ENCODE assay signal across 8 cellular contexts in genomic region chr10:100009283-100009792, GRCh38. TPM values are rescaled to one million over a fixed set of nuclear protein-coding genes. Genes with fewer than 3 reads are reported as not detected.
DNase-seq lines count a peak whose midpoint lies in the region; ATAC-seq, FAIRE-seq and TF ChIP-seq lines count a peak whose summit lies in the region.

No MANE protein-coding gene starts in this region.

- H3F3A ChIP-seq in OCI-LY1 (ENCODE audit: insufficient read depth, low read length), result no peaks in the 10 kb centered on the region

- POLR2A ChIA-PET in CD4-positive, alpha-beta memory T cell (lab: Charles Lee; ENCODE audit: partially characterized antibody), result interaction anchor here (1.5 to 2.0 kb wide), 2 partner anchors 163 to 277 kb away, joined by 5 to 9 read pairs; partner anchors contain the start of genes COX15 and CUTC
- POLR2A ChIA-PET in HepG2 (lab: Yijun Ruan, JAX), result interaction anchor here (1.0 to 2.1 kb wide), 6 partner anchors 12 to 82 kb away, joined by 3 to 10 read pairs (median 5); no protein-coding TSS in a partner anchor

- no peaks in the 10 kb centered on the region for H3K27me3 ChIP-seq in CD4-positive, alpha-beta memory T cell (ENCODE audit: insufficient read depth, low read length)
- H3K27me3 ChIP-seq in OCI-LY1 (ENCODE audit: insufficient read depth, low read length), result no peaks in the 10 kb centered on the region
- no peaks in the 10 kb centered on the region; a peak in 1 of 5 replicates for H3K27me3 ChIP-seq in HepG2 (ENCODE audit: control insufficient read depth in 1 of 2, insufficient read depth in 2 of 2, low read length in 2 of 2)

- H3K9me3 ChIP-seq in CD4-positive, alpha-beta memory T cell (ENCODE audit: control insufficient read depth in 1 of 2, low read length in 2 of 2), result no peaks in the 10 kb centered on the region
- H3K9me3 ChIP-seq in OCI-LY1 (ENCODE audit: low read length) (no peaks in the 10 kb centered on the region), HepG2 (ENCODE audit: low read length) (no peaks in the 10 kb centered on the region)

- H3K36me3 Mint-ChIP-seq in CD4-positive, alpha-beta memory T cell, result peaks cover 0 to 2% of the 10 kb centered on the region in 2 donors

- H3K9me3 Mint-ChIP-seq in CD4-positive, alpha-beta memory T cell, result no peaks in the 10 kb centered on the region

- TF ChIP-seq RAD21 in HepG2 (CRISPR knock-in tag; IDR thresholded peaks at IDR 0.05), result no peak

- intact Hi-C loops in CD4-positive, alpha-beta memory T cell (cut with micrococcal nuclease), result loop anchor here (1.0 to 5.0 kb wide), 3 partner anchors 37 to 389 kb away; partner anchors contain the start of genes COX15, CUTC and SLC25A28
- intact Hi-C loops in HepG2 (cut with micrococcal nuclease; ENCODE audit: unreplicated experiment), result loop anchor here (2.0 to 5.0 kb wide), 2 partner anchors 38 to 77 kb away; no protein-coding TSS in a partner anchor

- peak in 2 of 5 donors; percentile 3 to 40 for DNase-seq in CD4-positive, alpha-beta memory T cell
- DNase-seq in cerebellar cortex (ENCODE audit: low spot score) (peak; percentile 51), HepG2 (ENCODE audit: low spot score) (peak; percentile 18), superior temporal gyrus (ENCODE audit: extremely low spot score) (peak; percentile 34), NK-92 (lab: John Stamatoyannopoulos, UW; ENCODE audit: unreplicated experiment) (no peak)

- H3K4me1 Mint-ChIP-seq in CD4-positive, alpha-beta memory T cell, result peaks cover 22 to 48% (median 31%) of the 10 kb centered on the region in 4 donors

- peak overlapping the region; percentile 61 to 89 for H3K4me3 ChIP-seq in CD4-positive, alpha-beta memory T cell (ENCODE audit: low read length in 2 of 2)
- peak overlapping the region; percentile 98 for H3K4me3 ChIP-seq in OCI-LY1 (ENCODE audit: low read depth, low read length, poor library complexity, severe bottlenecking)
- peak overlapping the region; percentile 87 to 93 (median 93) for H3K4me3 ChIP-seq in HepG2 (replicated peaks in 1 of 3; ENCODE audit: insufficient read depth in 1 of 3, low read depth in 2 of 3, low read length in 3 of 3)

- in situ Hi-C loops in HepG2 (cut with HindIII; ENCODE audit: extremely low pct_ligation_motif_present, low pct_unique_long_range_greater_than_20kb), result no loop called here

- H3K79me2 ChIP-seq in OCI-LY1 (ENCODE audit: insufficient read depth, low read length) (peaks cover 50% of the 10 kb centered on the region), HepG2 (ENCODE audit: insufficient read depth, low read length) (peaks cover 30% of the 10 kb centered on the region)

- TF ChIP-seq EP300 in HepG2 (IDR thresholded peaks at IDR 0.05; ENCODE audit: low read depth in 2 of 2, low read length in 2 of 2), result no peak
- TF ChIP-seq EP300 in HepG2 (CRISPR knock-in tag; IDR thresholded peaks at IDR 0.05; ENCODE audit: borderline replicate concordance), result no peak

- H3K4me1 ChIP-seq in CD4-positive, alpha-beta memory T cell (ENCODE audit: insufficient read depth, low read length), result peaks cover 19% of the 10 kb centered on the region
- H3K4me1 ChIP-seq in OCI-LY1 (ENCODE audit: insufficient read depth, low read length, severe bottlenecking), result peaks cover 67% of the 10 kb centered on the region
- H3K4me1 ChIP-seq in HepG2 (ENCODE audit: insufficient read depth, low read length), result peaks cover 78% of the 10 kb centered on the region

- H3K4me2 ChIP-seq in OCI-LY1 (ENCODE audit: low read length) (peak overlapping the region; percentile 94), HepG2 (ENCODE audit: low read depth, low read length) (peak overlapping the region; percentile 94)

- peak overlapping the region; percentile 80 to 88 (median 84) for H3K4me3 Mint-ChIP-seq in CD4-positive, alpha-beta memory T cell

- TF ChIP-seq POLR2A in HepG2 (IDR thresholded peaks at IDR 0.05; ENCODE audit: insufficient read depth in 1 of 2, low read depth in 2 of 2, low read length in 2 of 2), result no peak

- no peak overlapping the region for H3K27ac ChIP-seq in CD4-positive, alpha-beta memory T cell (ENCODE audit: low read depth, low read length)
- H3K27ac ChIP-seq in OCI-LY1 (ENCODE audit: low read depth, low read length, poor library complexity, severe bottlenecking), result peak overlapping the region; percentile 89
- peak overlapping the region; percentile 60 for H3K27ac ChIP-seq in HepG2 (ENCODE audit: extremely low read length, insufficient read depth, low read length)

- H3K9ac ChIP-seq in OCI-LY1 (ENCODE audit: low read length) (peak overlapping the region; percentile 91), HepG2 (ENCODE audit: insufficient read depth, low read depth, low read length) (peak overlapping the region; percentile 77)

- H4K20me1 ChIP-seq in OCI-LY1 (ENCODE audit: insufficient read depth, low read length), result no peaks in the 10 kb centered on the region
- no peaks in the 10 kb centered on the region for H4K20me1 ChIP-seq in HepG2 (ENCODE audit: insufficient read depth, low read length)

- BruUV-seq in HepG2 (replicated peaks; lab: Mats Ljungman, UMichigan), result no TSS peak

- no peak for FAIRE-seq in HepG2 (lab: Jason Lieb, UNC)

- H3K36me3 ChIP-seq in CD4-positive, alpha-beta memory T cell (ENCODE audit: insufficient read depth, low read length), result no peaks in the 10 kb centered on the region
- no peaks in the 10 kb centered on the region for H3K36me3 ChIP-seq in OCI-LY1 (ENCODE audit: insufficient read depth, low read length)
- no peaks in the 10 kb centered on the region for H3K36me3 ChIP-seq in HepG2 (replicated peaks in 1 of 2; ENCODE audit: control insufficient read depth in 1 of 2, insufficient read depth in 2 of 2, low read length in 2 of 2)

- WGBS in HepG2 (ENCODE audit: low lambda C conversion rate), result 0% methylated on average over 16 of the region's 45 CpGs

- ATAC-seq in GM18861 (IDR thresholded peaks at IDR 0.05; ENCODE audit: unreplicated experiment) (peak; percentile 35), HG03025 (IDR thresholded peaks at IDR 0.05; ENCODE audit: low FRiP score, unreplicated experiment) (peak; percentile 38), HepG2 (peak; percentile 78)

- H3K27ac Mint-ChIP-seq in CD4-positive, alpha-beta memory T cell, result peak overlapping the region in 4 of 7 donors; percentile 33 to 81 (median 58)

- no peaks in the 10 kb centered on the region for H3K9me2 ChIP-seq in OCI-LY1 (ENCODE audit: low read depth, low read length)

- H3K27me3 Mint-ChIP-seq in CD4-positive, alpha-beta memory T cell, result peaks cover 0 to 3% of the 10 kb centered on the region in 2 donors

- CTCF ChIA-PET in CD4-positive, alpha-beta memory T cell (lab: Charles Lee; ENCODE audit: partially characterized antibody), result interaction anchor here (0.7 to 7.9 kb wide), 13 partner anchors 9 to 164 kb away, joined by 3 to 62 read pairs (median 4); no protein-coding TSS in a partner anchor
- CTCF ChIA-PET in HepG2 (lab: Yijun Ruan, JAX; ENCODE audit: low intra/inter-chr PET ratio, low total read pairs), result interaction anchor here (1.1 to 2.7 kb wide), 4 partner anchors 11 to 150 kb away, joined by 3 to 9 read pairs (median 4); no protein-coding TSS in a partner anchor

- TF ChIP-seq CTCF in OCI-LY1 (IDR thresholded peaks at IDR 0.05; ENCODE audit: low read length), result peak; percentile 23; the same call in 1 of the 2 replicates
- TF ChIP-seq CTCF in HepG2 (CRISPR knock-in tag; IDR thresholded peaks at IDR 0.05), result peak; percentile 61

- H2AFZ ChIP-seq in OCI-LY1 (ENCODE audit: low read length), result no peak overlapping the region
- no peak overlapping the region for H2AFZ ChIP-seq in HepG2 (ENCODE audit: low read length)

TF ChIP-seq in HepG2, 621 proteins besides CTCF, POLR2A, EP300 and RAD21 (continues in another document):
- TF ChIP-seq TRIM24 (CRISPR knock-in tag; IDR thresholded peaks at IDR 0.05) (no peak), ZNF160 (CRISPR knock-in tag; IDR thresholded peaks at IDR 0.05) (0 out of 2 replicates have a peak, but pooled peaks have one; percentile 17), RBM39 (IDR thresholded peaks at IDR 0.05; ENCODE audit: low read depth, low read length, poor library complexity, severe bottlenecking) (peak; percentile 8), KMT2A (CRISPR knock-in tag; IDR thresholded peaks at IDR 0.05) (peak; percentile 34; the same call in 1 of the 2 replicates), SOX6 (IDR thresholded peaks at IDR 0.05) (no peak), SOX6 (CRISPR knock-in tag; IDR thresholded peaks at IDR 0.05) (peak; percentile 37; the same call in 1 of the 2 replicates), SNAI1 (CRISPR knock-in tag; IDR thresholded peaks at IDR 0.05; ENCODE audit: borderline replicate concordance) (0 out of 2 replicates have a peak, but pooled peaks have one; percentile 64), JDP2 (CRISPR knock-in tag; IDR thresholded peaks at IDR 0.05; ENCODE audit: borderline replicate concordance) (no peak)

RNA-seq across cellular contexts. Expression of gene DNMBP, which starts 0.4 kb away (rescaled TPM):
- total RNA-seq in CD4-positive, alpha-beta memory T cell, result 1 to 10 TPM; 3.8 to 4.0 TPM
- polyA plus RNA-seq in CD4-positive, alpha-beta memory T cell, result 1 to 10 TPM in 1 of 2 donors, not detected in 1; 1.4 TPM
- total RNA-seq in HepG2 (2016; rRNA removed; fragmentation: Illumina TruSeq; extraction: Trizol), result 6.3 and 6.4 TPM in 2 replicates
- total RNA-seq in HepG2 (2016; cell fraction: cytosol; rRNA removed; fragmentation: Illumina TruSeq; extraction: Trizol; ENCODE audit: low read depth), result 1.2 and 1.4 TPM in 2 replicates
- total RNA-seq in HepG2 (2016; cell fraction: insoluble cytoplasmic fraction; rRNA removed; fragmentation: Illumina TruSeq; extraction: Trizol), result 5.7 and 6.1 TPM in 2 replicates
- total RNA-seq in HepG2 (2016; cell fraction: membrane; rRNA removed; fragmentation: Illumina TruSeq; extraction: Trizol), result 2.3 and 2.6 TPM in 2 replicates
- total RNA-seq in HepG2 (2016; cell fraction: nucleus; rRNA removed; fragmentation: Illumina TruSeq; extraction: Trizol), result 7.8 and 9.5 TPM in 2 replicates
- polyA plus RNA-seq in HepG2 (2011; rRNA removed), result 3.6 and 4.2 TPM in 2 replicates
- 2.7 and 4.5 TPM in 2 replicates for polyA plus RNA-seq in HepG2 (2011; cell fraction: cytosol; rRNA removed)
- 4.6 and 5.9 TPM in 2 replicates for polyA plus RNA-seq in HepG2 (2011; cell fraction: nucleus; rRNA removed)
- 5.1 and 5.3 TPM in 2 replicates for polyA plus RNA-seq in HepG2 (2012)
- 0.75 and 0.78 TPM in 2 replicates for polyA plus RNA-seq in HepG2 (2016; cell fraction: cytosol; fragmentation: Illumina TruSeq; extraction: Trizol; ENCODE audit: low read depth)
- 4.8 and 6.1 TPM in 2 replicates for polyA plus RNA-seq in HepG2 (2016; cell fraction: insoluble cytoplasmic fraction; fragmentation: Illumina TruSeq; extraction: Trizol; ENCODE audit: low read depth)
- polyA plus RNA-seq in HepG2 (2016; cell fraction: membrane; fragmentation: Illumina TruSeq; extraction: Trizol; ENCODE audit: low read depth), result 1.7 and 1.9 TPM in 2 replicates
- polyA plus RNA-seq in HepG2 (2016; cell fraction: nucleus; fragmentation: Illumina TruSeq; extraction: Trizol; ENCODE audit: insufficient read depth, low read depth), result 10.6 and 11.3 TPM in 2 replicates
- polyA minus RNA-seq in HepG2 (2011; rRNA and poly(A)+ RNA removed; ENCODE audit: low replicate concordance), result 4.2 and 6.7 TPM in 2 replicates
- 4.3 and 4.8 TPM in 2 replicates for polyA minus RNA-seq in HepG2 (2011; cell fraction: cytosol; rRNA and poly(A)+ RNA removed)
- 9.8 and 12.7 TPM in 2 replicates for polyA minus RNA-seq in HepG2 (2011; cell fraction: nucleus; rRNA and poly(A)+ RNA removed)
